Comparison of ENCODE assay signal across 8 cellular contexts in the genomic region with DNA sequence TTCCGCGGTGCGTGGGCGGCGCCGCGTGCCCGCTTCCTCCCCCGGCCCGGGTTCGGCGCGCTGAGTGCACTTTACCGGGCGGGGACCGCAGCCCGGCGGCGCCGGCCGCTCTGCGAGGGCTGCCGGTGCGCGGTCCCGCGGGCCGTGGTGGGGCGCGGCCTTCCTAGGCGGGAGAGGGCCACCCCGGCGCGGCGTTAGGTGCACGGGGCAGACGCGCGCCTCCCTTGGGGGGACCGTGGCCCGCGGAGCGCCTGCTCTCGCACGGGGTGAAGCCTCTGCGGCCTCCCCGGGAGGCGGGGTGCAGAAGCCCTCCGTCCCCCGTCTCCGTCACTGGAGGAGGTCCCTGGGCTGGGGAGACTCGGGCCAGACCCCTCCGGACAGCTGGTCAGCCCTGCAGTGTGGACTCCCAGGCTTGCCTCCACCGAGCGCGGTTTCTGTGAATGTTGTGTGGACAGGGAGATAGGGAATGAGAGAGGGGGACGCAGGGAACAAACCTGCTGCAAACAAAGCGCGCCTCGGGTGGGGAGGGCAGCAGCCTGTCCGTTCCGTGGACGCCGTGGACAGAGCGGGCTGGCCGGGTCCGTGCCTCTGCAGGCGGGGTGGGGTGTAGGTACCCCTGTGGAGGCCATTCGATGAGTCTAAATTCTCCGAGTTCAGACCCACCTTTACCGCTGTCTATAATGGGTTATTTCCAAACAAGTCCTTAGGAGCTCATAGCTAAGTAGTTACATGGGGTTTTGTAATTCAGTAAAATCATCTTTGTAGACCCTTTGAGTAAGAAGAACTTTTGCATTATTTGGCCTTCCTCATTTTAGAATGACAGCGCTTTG. TPM values are rescaled to one million over a fixed set of nuclear protein-coding genes. Genes with fewer than 3 reads are reported as not detected.
DNase-seq lines count a peak whose midpoint lies in the region; ATAC-seq and TF ChIP-seq lines count a peak whose summit lies in the region.

No MANE protein-coding gene starts in this region.

- H3K4me1 ChIP-seq in lower lobe of right lung: peaks cover 14% of the 10 kb centered on the region

- peak overlapping the region; percentile 89 for H3K27ac Mint-ChIP-seq in chondrocyte (ENCODE audit: unreplicated experiment)
- peak overlapping the region; percentile 70 for H3K27ac Mint-ChIP-seq in type B pancreatic cell

- H3K4me1 Mint-ChIP-seq in chondrocyte (ENCODE audit: low read depth) (peaks cover 30% of the 10 kb centered on the region), type B pancreatic cell (ENCODE audit: unreplicated experiment) (peaks cover 24% of the 10 kb centered on the region)

- DNase-seq in activated CD4-positive, CD25-positive, alpha-beta regulatory T cell (lab: John Stamatoyannopoulos, UW): no peak
- DNase-seq in NCI-H69 (lab: John Stamatoyannopoulos, UW): peak; percentile 70
- DNase-seq in chondrocyte (ENCODE audit: low spot score): no peak
- peak; percentile 56 for DNase-seq in lower lobe of right lung
- DNase-seq in type B pancreatic cell (ENCODE audit: extremely low spot score, unreplicated experiment): no peak
- no peak for DNase-seq in stimulated activated CD4-positive, alpha-beta T cell treated with anti-CD3 and anti-CD28 coated beads, Interleukin-2, amount 100 ng/mL, for 48 hours

- no peaks in the 10 kb centered on the region for H3K27me3 Mint-ChIP-seq in chondrocyte (ENCODE audit: low read depth)
- no peaks in the 10 kb centered on the region for H3K27me3 Mint-ChIP-seq in type B pancreatic cell

- H3K9me3 Mint-ChIP-seq in chondrocyte (ENCODE audit: low read depth) (no peaks in the 10 kb centered on the region), type B pancreatic cell (no peaks in the 10 kb centered on the region)

- ATAC-seq in activated CD4-positive, CD25-positive, alpha-beta regulatory T cell treated with anti-CD3 and anti-CD28 coated beads, Interleukin-2, amount 50 U/mL, for 24 hours: peak; percentile 23 to 31
- ATAC-seq in HG02571 (IDR thresholded peaks at IDR 0.05; ENCODE audit: unreplicated experiment) (peak; percentile 7), lower lobe of right lung (peak in 1 of 2 donors; percentile 19)

- H3K27ac ChIP-seq in lower lobe of right lung: peak overlapping the region; percentile 77

- TF ChIP-seq CTCF in chondrocyte (IDR thresholded peaks at IDR 0.05): no peak
- TF ChIP-seq CTCF in lower lobe of right lung (IDR thresholded peaks at IDR 0.05): no peak
- TF ChIP-seq CTCF in type B pancreatic cell (conservative IDR thresholded peaks at IDR 0.05): no peak

- no peaks in the 10 kb centered on the region for H3K27me3 ChIP-seq in lower lobe of right lung (ENCODE audit: low read depth)

- no peaks in the 10 kb centered on the region for H3K9me3 ChIP-seq in lower lobe of right lung

- H3K36me3 Mint-ChIP-seq in chondrocyte (ENCODE audit: low read depth): peaks cover 2% of the 10 kb centered on the region
- peaks cover 14% of the 10 kb centered on the region for H3K36me3 Mint-ChIP-seq in type B pancreatic cell

- peak overlapping the region; percentile 85 for H3K4me3 Mint-ChIP-seq in chondrocyte (ENCODE audit: unreplicated experiment)
- peak overlapping the region; percentile 93 for H3K4me3 Mint-ChIP-seq in type B pancreatic cell

- no peaks in the 10 kb centered on the region for H3K36me3 ChIP-seq in lower lobe of right lung

- intact Hi-C loops in lower lobe of right lung (cut with DNase I): no loop called here

- peak overlapping the region; percentile 93 for H3K4me3 ChIP-seq in lower lobe of right lung

RNA-seq across cellular contexts. Expression of a gene that starts 0.7 kb away (rescaled TPM):
- total RNA-seq in chondrocyte: 53.7 to 62.9 TPM (median 59.8 TPM) in 3 replicates
- total RNA-seq in lower lobe of right lung: 84.8 TPM
- total RNA-seq in type B pancreatic cell (ENCODE audit: low replicate concordance): 65.4 and 104 TPM in 2 replicates

RNA-seq across cellular contexts. Expression of a gene that starts 17.2 kb away (rescaled TPM):
- total RNA-seq in chondrocyte (16.2 to 20.5 TPM (median 19.0 TPM) in 3 replicates), lower lobe of right lung (27.9 TPM), type B pancreatic cell (ENCODE audit: low replicate concordance) (30.3 and 31.3 TPM in 2 replicates)

RNA-seq across cellular contexts. Expression of a gene that starts 36.1 kb away (rescaled TPM):
- total RNA-seq in chondrocyte (23.0 to 27.4 TPM (median 23.3 TPM) in 3 replicates), lower lobe of right lung (28.1 TPM), type B pancreatic cell (ENCODE audit: low replicate concordance) (36.5 and 42.5 TPM in 2 replicates)

RNA-seq across cellular contexts. Expression of a gene that starts 54.1 kb away (rescaled TPM):
- total RNA-seq in chondrocyte (16.7 to 20.0 TPM (median 20.0 TPM) in 3 replicates), lower lobe of right lung (10.2 TPM), type B pancreatic cell (ENCODE audit: low replicate concordance) (16.7 and 18.9 TPM in 2 replicates)

Comparison
In these comparisons a context has a peak if more than half of its experiments do, and no peak if none do; other contexts are left out.
1. DNase-seq: peak in NCI-H69 (single experiment) and lower lobe of right lung (single experiment); none in activated CD4-positive, CD25-positive, alpha-beta regulatory T cell (0 of 4), chondrocyte (single experiment), type B pancreatic cell (single experiment) and stimulated activated CD4-positive, alpha-beta T cell treated with anti-CD3 and anti-CD28 coated beads, Interleukin-2, amount 100 ng/mL, for 48 hours (0 of 2).